In genomic region chr7:24438232-24438631, GRCh38 we compare ENCODE assay signal across 33 cellular contexts.
"Had no signal": no experiment of that assay in that cellular context is flagged by ENCODE, and none has a peak within 500 bp of the region (broad histone marks: within the 10 kb centered on the region; RNA-seq: fewer than 3 reads in every experiment).

No MANE protein-coding gene starts in this region.

- DNase-seq: Karpas-422, KG1, NCI-H1048, NCI-H1092 treated with DMSO at 0.1 percent for 48 hours, NCI-H1105 treated with DMSO at 0.1 percent for 48 hours, NCI-H1417, NCI-H1436, NCI-H146, NCI-H1694, NCI-H187, NCI-H1930, NCI-H2029 treated with DMSO at 0.1 percent for 48 hours, NCI-H2081 treated with DMSO at 0.1 percent for 48 hours, NCI-H2107, NCI-H2171, NCI-H226, NCI-H446 treated with DMSO at 0.1 percent for 48 hours, NCI-H510A, NCI-H524, NCI-H526, NCI-H69, NCI-H748 treated with DMSO at 0.1 percent for 48 hours, NCI-H82, PC-9, SHP77, SIG-M5, SJCRH30, SW 1271, T-helper 1 cell had no signal

- H3K4me3 ChIP-seq: PC-9, SJCRH30, SK-N-MC had no signal

- H3K36me3 ChIP-seq: SJCRH30 had no signal

- H2AFZ ChIP-seq: PC-9 had no signal

- ATAC-seq: Panc1, Right ventricle myocardium inferior had no signal

- H3K4me2 ChIP-seq: PC-9 had no signal

- H3K9me3 ChIP-seq: SJCRH30 had no signal

- H3K27ac ChIP-seq: PC-9, RWPE1, SJCRH30, SK-N-MC had no signal
